1 cellular context compared by ENCODE assay signal in genomic region chr19:5141926-5142724, GRCh38.
TF ChIP-seq lines count a peak whose summit lies in the region.

No MANE protein-coding gene starts in this region.

TF ChIP-seq in IMR-90, 13 proteins besides CTCF, POLR2A, EP300 and RAD21:
- TF ChIP-seq BHLHE40 (IDR thresholded peaks at IDR 0.05; ENCODE audit: low read depth, low read length): no peak
- TF ChIP-seq FOS (IDR thresholded peaks at IDR 0.05; ENCODE audit: low read depth, low read length): no peak
- no peak for TF ChIP-seq RCOR1 (IDR thresholded peaks at IDR 0.05; ENCODE audit: insufficient replicate concordance, low read length)
- TF ChIP-seq CHD1 (IDR thresholded peaks at IDR 0.05; ENCODE audit: low read depth, low read length): no peak
- no peak for TF ChIP-seq MXI1 (IDR thresholded peaks at IDR 0.05; ENCODE audit: borderline replicate concordance, low read depth, low read length)
- no peak for TF ChIP-seq MAFK (IDR thresholded peaks at IDR 0.05; ENCODE audit: low read depth, low read length)
- TF ChIP-seq CEBPB (IDR thresholded peaks at IDR 0.05; ENCODE audit: low read depth, low read length): no peak
- no peak for TF ChIP-seq NFE2L2 (IDR thresholded peaks at IDR 0.05; ENCODE audit: low read depth, low read length)
- TF ChIP-seq SMC3 (IDR thresholded peaks at IDR 0.05; ENCODE audit: low read depth, low read length): no peak
- TF ChIP-seq RFX5 (IDR thresholded peaks at IDR 0.05; ENCODE audit: low read depth, low read length): no peak
- TF ChIP-seq, protein P1, sequence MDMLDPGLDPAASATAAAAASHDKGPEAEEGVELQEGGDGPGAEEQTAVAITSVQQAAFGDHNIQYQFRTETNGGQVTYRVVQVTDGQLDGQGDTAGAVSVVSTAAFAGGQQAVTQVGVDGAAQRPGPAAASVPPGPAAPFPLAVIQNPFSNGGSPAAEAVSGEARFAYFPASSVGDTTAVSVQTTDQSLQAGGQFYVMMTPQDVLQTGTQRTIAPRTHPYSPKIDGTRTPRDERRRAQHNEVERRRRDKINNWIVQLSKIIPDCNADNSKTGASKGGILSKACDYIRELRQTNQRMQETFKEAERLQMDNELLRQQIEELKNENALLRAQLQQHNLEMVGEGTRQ (IDR thresholded peaks at IDR 0.05; ENCODE audit: low read depth, low read length): no peak
- TF ChIP-seq MAZ (IDR thresholded peaks at IDR 0.05; ENCODE audit: borderline replicate concordance, low read depth, low read length): no peak
- TF ChIP-seq, protein P2, sequence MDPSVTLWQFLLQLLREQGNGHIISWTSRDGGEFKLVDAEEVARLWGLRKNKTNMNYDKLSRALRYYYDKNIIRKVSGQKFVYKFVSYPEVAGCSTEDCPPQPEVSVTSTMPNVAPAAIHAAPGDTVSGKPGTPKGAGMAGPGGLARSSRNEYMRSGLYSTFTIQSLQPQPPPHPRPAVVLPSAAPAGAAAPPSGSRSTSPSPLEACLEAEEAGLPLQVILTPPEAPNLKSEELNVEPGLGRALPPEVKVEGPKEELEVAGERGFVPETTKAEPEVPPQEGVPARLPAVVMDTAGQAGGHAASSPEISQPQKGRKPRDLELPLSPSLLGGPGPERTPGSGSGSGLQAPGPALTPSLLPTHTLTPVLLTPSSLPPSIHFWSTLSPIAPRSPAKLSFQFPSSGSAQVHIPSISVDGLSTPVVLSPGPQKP (IDR thresholded peaks at IDR 0.05; ENCODE audit: borderline replicate concordance, low read depth, low read length): no peak
